Comparison of ENCODE assay signal across 16 cellular contexts in the genomic region with DNA sequence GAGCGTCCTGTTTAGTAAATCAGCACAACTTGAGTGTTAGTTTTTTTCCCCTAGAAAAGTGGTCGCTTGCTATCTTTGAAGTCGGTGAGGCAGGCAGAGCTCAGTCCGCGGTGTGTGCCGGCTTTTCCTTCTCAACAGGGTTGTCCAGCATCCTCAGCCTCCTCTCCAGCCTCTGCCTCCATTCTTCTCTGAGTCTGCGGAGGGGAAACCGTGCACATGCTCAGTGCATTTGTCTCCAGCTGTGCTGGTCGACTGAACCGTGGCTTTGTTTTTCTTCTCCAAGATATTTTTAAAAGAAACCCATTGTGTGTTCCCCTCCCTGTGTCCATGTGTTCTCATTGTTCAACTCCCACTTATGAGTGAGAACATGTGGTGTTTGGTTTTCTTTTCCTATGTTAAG.
"Had no signal": no experiment of that assay in that cellular context is flagged by ENCODE, and none has a peak within 500 bp of the region (broad histone marks: within the 10 kb centered on the region; RNA-seq: fewer than 3 reads in every experiment).

No MANE protein-coding gene starts in this region.

- H3K36me3 ChIP-seq: cardiac muscle cell, esophagus muscularis mucosa, lower lobe of right lung, right atrium auricular region had no signal

- H3K27ac ChIP-seq: cardiac muscle cell, esophagus muscularis mucosa, lower lobe of right lung, right atrium auricular region, skin epidermis had no signal

- H3K9me3 ChIP-seq: esophagus muscularis mucosa, lower lobe of right lung, right atrium auricular region, SK-N-SH had no signal

- ATAC-seq: activated naive CD8-positive, alpha-beta T cell treated with anti-CD3 and anti-CD28 coated beads, Interleukin-2, amount 50 U/mL, for 24 hours; activated T-helper 17 cell treated with anti-CD3 and anti-CD28 coated beads, Interleukin-2, amount 50 U/mL, for 72 hours; left colon; T-cell had no signal

- H3K4me1 ChIP-seq: lower lobe of right lung, right atrium auricular region had no signal

- H3K9ac ChIP-seq: SK-N-SH had no signal

- DNase-seq: activated CD4-positive, CD25-positive, alpha-beta regulatory T cell treated with anti-CD3 and anti-CD28 coated beads, Interleukin-2, amount 50 U/mL, for 72 hours; activated naive CD4-positive, alpha-beta T cell treated with Interleukin-2 at 50 U/mL for 16 hours; activated naive CD8-positive, alpha-beta T cell treated with anti-CD3 and anti-CD28 coated beads, Interleukin-2, amount 50 U/mL, for 24 hours; effector CD4-positive, alpha-beta T cell; left colon; lower lobe of right lung; SK-N-SH; stimulated activated CD4-positive, alpha-beta T cell treated with anti-CD3 and anti-CD28 coated beads, Interleukin-15, amount 100 ng/mL, for 24 hours; stimulated activated CD4-positive, alpha-beta T cell treated with anti-CD3 and anti-CD28 coated beads, Interleukin-4, amount 100 ng/mL, for 1 hour; stimulated activated naive CD4-positive, alpha-beta T cell; T-cell had no signal

- H3K4me3 ChIP-seq: cardiac muscle cell, esophagus muscularis mucosa, lower lobe of right lung, right atrium auricular region, skin epidermis had no signal

- H3K27me3 ChIP-seq: cardiac muscle cell, esophagus muscularis mucosa, right atrium auricular region had no signal

- H3K4me2 ChIP-seq: SK-N-SH had no signal
